Comparison of ENCODE assay signal across 8 cellular contexts in genomic region chr11:108654994-108655631, GRCh38. TPM values are rescaled to one million over a fixed set of nuclear protein-coding genes. Genes with fewer than 3 reads are reported as not detected.
DNase-seq lines count a peak whose midpoint lies in the region; ATAC-seq and TF ChIP-seq lines count a peak whose summit lies in the region.

No MANE protein-coding gene starts in this region.

- H2AK5ac ChIP-seq in IMR-90 (ENCODE audit: low read depth, low read length), result no peak overlapping the region
- no peak overlapping the region for H2AK5ac ChIP-seq in mesendoderm (ENCODE audit: low read length)

- no peak overlapping the region for H2BK20ac ChIP-seq in IMR-90 (ENCODE audit: low read depth, low read length)

- peak; percentile 83 for TF ChIP-seq RAD21 in IMR-90 (IDR thresholded peaks at IDR 0.05; ENCODE audit: low read length)

- H3K27ac ChIP-seq in IMR-90 (ENCODE audit: insufficient read depth, low read length) (no peak overlapping the region), mesendoderm (ENCODE audit: low read depth, low read length) (no peak overlapping the region)

- H3K79me2 ChIP-seq in mesendoderm (ENCODE audit: control insufficient read depth, insufficient read depth, low read length), result no peaks in the 10 kb centered on the region

- H2BK120ac ChIP-seq in IMR-90 (ENCODE audit: low read depth, low read length), result no peak overlapping the region
- no peak overlapping the region for H2BK120ac ChIP-seq in mesendoderm (ENCODE audit: low read depth, low read length)

- no peak overlapping the region for H4K5ac ChIP-seq in IMR-90 (ENCODE audit: low read depth, low read length)
- no peak overlapping the region for H4K5ac ChIP-seq in mesendoderm (ENCODE audit: low read length)

- no peak overlapping the region for H3K4me3 Mint-ChIP-seq in T-helper 2 cell treated with Interferon-gamma antibody and Interleukin-4, amounts not matched to agents 5 μg/mL and 100 μg/mL, for 36 hours

- DNase-seq in T-helper 2 cell treated with Interferon-gamma antibody and Interleukin-4, amounts not matched to agents 5 μg/mL and 100 μg/mL, for 36 hours (ENCODE audit: low spot score), result peak; percentile 23
- DNase-seq in T-helper 2 cell (no peak), IMR-90 (peak; percentile 56), RKO (ENCODE audit: low spot score) (peak; percentile 73), dermis microvascular lymphatic vessel endothelial cell (ENCODE audit: low read depth in 2 of 2) (peak; percentile 24 to 61), mesendoderm (peak; percentile 56), middle frontal gyrus (ENCODE audit: extremely low spot score, low spot score) (no peak)
- no peak for DNase-seq in central memory CD4-positive, alpha-beta T cell

- H3K9me3 ChIP-seq in IMR-90 (ENCODE audit: control insufficient read depth, insufficient read depth, low read length), result no peaks in the 10 kb centered on the region

- H2BK5ac ChIP-seq in IMR-90 (ENCODE audit: low read depth, low read length, poor library complexity, severe bottlenecking) (no peak overlapping the region), mesendoderm (ENCODE audit: low read length) (no peak overlapping the region)

- peak; percentile 37; the same call in 1 of the 2 replicates for ATAC-seq in IMR-90 (ENCODE audit: low read depth)

- TF ChIP-seq POLR2A in IMR-90 (IDR thresholded peaks at IDR 0.05; ENCODE audit: low read depth, low read length), result no peak

- no peak overlapping the region for H3K14ac ChIP-seq in IMR-90 (replicated peaks; ENCODE audit: low read depth, low read length)

- H3K4me1 ChIP-seq in IMR-90 (ENCODE audit: control insufficient read depth, insufficient read depth, low read length) (no peaks in the 10 kb centered on the region), mesendoderm (ENCODE audit: control insufficient read depth, low read depth, low read length) (no peaks in the 10 kb centered on the region)

- CTCF ChIA-PET in IMR-90 (lab: Yijun Ruan, JAX), result interaction anchor here (0.6 to 0.8 kb wide), 2 partner anchors 10 to 537 kb away, joined by 3 read pairs; no protein-coding TSS in a partner anchor

- H3K4ac ChIP-seq in IMR-90 (ENCODE audit: low read depth, low read length) (no peak overlapping the region), mesendoderm (ENCODE audit: low read depth, low read length) (no peak overlapping the region)

- H3K4me2 ChIP-seq in IMR-90 (ENCODE audit: low read depth, low read length) (no peak overlapping the region), mesendoderm (ENCODE audit: low read length) (no peak overlapping the region)

- H3K36me3 ChIP-seq in IMR-90 (ENCODE audit: control insufficient read depth, insufficient read depth, low read length) (no peaks in the 10 kb centered on the region), mesendoderm (ENCODE audit: control insufficient read depth, insufficient read depth, low read length) (no peaks in the 10 kb centered on the region)

- no peak overlapping the region for H2AK9ac ChIP-seq in IMR-90 (replicated peaks; ENCODE audit: low read depth, low read length, poor library complexity)

- no peaks in the 10 kb centered on the region for H3K9me3 Mint-ChIP-seq in T-helper 2 cell treated with Interferon-gamma antibody and Interleukin-4, amounts not matched to agents 5 μg/mL and 100 μg/mL, for 36 hours

- H3K79me1 ChIP-seq in IMR-90 (ENCODE audit: low read depth in 1 of 2, low read length in 2 of 2) (no peaks in the 10 kb centered on the region), mesendoderm (ENCODE audit: low read length) (no peaks in the 10 kb centered on the region)

- no peak overlapping the region for H2AFZ ChIP-seq in IMR-90 (replicated peaks; ENCODE audit: low read length, poor library complexity)

- H3K56ac ChIP-seq in IMR-90 (ENCODE audit: extremely low read depth, insufficient read depth, low read length) (no peak overlapping the region), mesendoderm (ENCODE audit: low read length) (no peak overlapping the region)

- H4K20me1 ChIP-seq in IMR-90 (ENCODE audit: insufficient read depth, low read length), result no peaks in the 10 kb centered on the region

- no peak overlapping the region for H4K8ac ChIP-seq in IMR-90 (ENCODE audit: low read depth in 2 of 2, low read length in 2 of 2)
- H4K8ac ChIP-seq in mesendoderm (ENCODE audit: low read depth, low read length), result no peak overlapping the region

- H3K27me3 Mint-ChIP-seq in T-helper 2 cell treated with Interferon-gamma antibody and Interleukin-4, amounts not matched to agents 5 μg/mL and 100 μg/mL, for 36 hours (ENCODE audit: low read depth), result peaks cover 27% of the 10 kb centered on the region

- no TSS peak for BruUV-seq in IMR-90 (replicated peaks; lab: Mats Ljungman, UMichigan)

- POLR2A ChIA-PET in IMR-90 (lab: Charles Lee; ENCODE audit: unreplicated experiment), result no interaction called here

- peak; percentile 76 for TF ChIP-seq CTCF in IMR-90 (conservative IDR thresholded peaks at IDR 0.05; ENCODE audit: low read depth, low read length)

- H4K91ac ChIP-seq in IMR-90 (ENCODE audit: insufficient read depth, low read depth, low read length), result no peak overlapping the region

- in situ Hi-C loops in IMR-90 (cut with MboI; ENCODE audit: low sequenced_read_pairs), result loop anchor here (5.0 to 25.0 kb wide), 3 partner anchors 538 to 1068 kb away; partner anchors contain the start of gene ELMOD1

- no peak overlapping the region for H3K27ac Mint-ChIP-seq in T-helper 2 cell treated with Interferon-gamma antibody and Interleukin-4, amounts not matched to agents 5 μg/mL and 100 μg/mL, for 36 hours

- H2BK15ac ChIP-seq in IMR-90 (ENCODE audit: low read depth, low read length), result no peak overlapping the region
- H2BK15ac ChIP-seq in mesendoderm (replicated peaks; ENCODE audit: low read depth), result no peak overlapping the region

- no peaks in the 10 kb centered on the region for H3K36me3 Mint-ChIP-seq in T-helper 2 cell treated with Interferon-gamma antibody and Interleukin-4, amounts not matched to agents 5 μg/mL and 100 μg/mL, for 36 hours (ENCODE audit: low read depth)

- H3K23ac ChIP-seq in IMR-90 (ENCODE audit: low read depth, low read length) (no peak overlapping the region), mesendoderm (ENCODE audit: low read length) (no peak overlapping the region)

- no peaks in the 10 kb centered on the region for H3K4me1 Mint-ChIP-seq in T-helper 2 cell treated with Interferon-gamma antibody and Interleukin-4, amounts not matched to agents 5 μg/mL and 100 μg/mL, for 36 hours (ENCODE audit: low read depth)

- H3K18ac ChIP-seq in IMR-90 (ENCODE audit: low read depth, low read length) (no peak overlapping the region), mesendoderm (ENCODE audit: low read length) (no peak overlapping the region)

- H3K9me1 ChIP-seq in IMR-90 (ENCODE audit: insufficient read depth, low read length), result no peaks in the 10 kb centered on the region

- dilution Hi-C loops in IMR-90 (cut with HindIII; ENCODE audit: low sequenced_read_pairs, unreplicated experiment), result no loop called here

- intact Hi-C loops in IMR-90 (cut with micrococcal nuclease), result loop anchor here (1.0 to 10.0 kb wide), 2 partner anchors 538 to 1090 kb away; partner anchors contain the start of gene ALKBH8

- H3K27me3 ChIP-seq in IMR-90 (ENCODE audit: control insufficient read depth, insufficient read depth, low read length), result no peaks in the 10 kb centered on the region
- H3K27me3 ChIP-seq in mesendoderm (ENCODE audit: insufficient read depth, low read length, poor library complexity), result no peaks in the 10 kb centered on the region

- H3K9ac ChIP-seq in IMR-90 (ENCODE audit: low read depth, low read length) (no peak overlapping the region), mesendoderm (ENCODE audit: low read length) (no peak overlapping the region)

- no peak overlapping the region for H3K4me3 ChIP-seq in IMR-90 (ENCODE audit: insufficient read depth, low read depth, low read length)
- H3K4me3 ChIP-seq in mesendoderm (ENCODE audit: low read length), result no peak overlapping the region

- 43 to 100% methylated on average over 1 to 3 of the region's 5 CpGs for WGBS in IMR-90 (ENCODE audit: extremely low coverage in 2 of 2, insufficient read length in 1 of 2), 2 experiments
- no CpG with 5 or more reads among the region's 5 CpGs for WGBS in mesendoderm (ENCODE audit: extremely low coverage, insufficient coverage, low lambda C conversion rate)

TF ChIP-seq in IMR-90, 13 proteins besides CTCF, POLR2A, EP300 and RAD21:
- TF ChIP-seq CEBPB (IDR thresholded peaks at IDR 0.05; ENCODE audit: low read depth, low read length) (no peak), SMC3 (IDR thresholded peaks at IDR 0.05; ENCODE audit: low read depth, low read length) (peak; percentile 82), MAFK (IDR thresholded peaks at IDR 0.05; ENCODE audit: low read depth, low read length) (0 out of 2 replicates have a peak, but pooled peaks have one; percentile 3)

RNA-seq across cellular contexts. Expression of gene DDX10, which starts 9.8 kb away (rescaled TPM):
- total RNA-seq in IMR-90 (2012; rRNA removed) (28.1 and 31.9 TPM in 2 replicates), dermis microvascular lymphatic vessel endothelial cell (48.9 and 68.4 TPM in 2 replicates)
- polyA plus RNA-seq in IMR-90 (2012; rRNA removed), result 20.0 and 20.2 TPM in 2 replicates
- polyA plus RNA-seq in IMR-90 (2012; cell fraction: cytosol; rRNA removed), result 6.0 and 18.7 TPM in 2 replicates
- polyA plus RNA-seq in IMR-90 (2012; cell fraction: nucleus; rRNA removed; ENCODE audit: low replicate concordance), result 5.3 and 41.9 TPM in 2 replicates
- polyA plus RNA-seq in mesendoderm (2013, experiment 1 of 2), result 95.9 TPM
- polyA plus RNA-seq in mesendoderm (2013, experiment 2 of 2), result 93.1 TPM

Comparison
In these comparisons a context has a peak if more than half of its experiments do, and no peak if none do; other contexts are left out.
1. DNase-seq: peak in T-helper 2 cell treated with Interferon-gamma antibody and Interleukin-4, amounts not matched to agents 5 μg/mL and 100 μg/mL, for 36 hours (single experiment), IMR-90 (single experiment), RKO (single experiment), dermis microvascular lymphatic vessel endothelial cell (2 of 2) and mesendoderm (single experiment); none in T-helper 2 cell (0 of 5), middle frontal gyrus (single experiment) and central memory CD4-positive, alpha-beta T cell (single experiment).